17 cellular contexts compared by ENCODE assay signal in the genomic region with DNA sequence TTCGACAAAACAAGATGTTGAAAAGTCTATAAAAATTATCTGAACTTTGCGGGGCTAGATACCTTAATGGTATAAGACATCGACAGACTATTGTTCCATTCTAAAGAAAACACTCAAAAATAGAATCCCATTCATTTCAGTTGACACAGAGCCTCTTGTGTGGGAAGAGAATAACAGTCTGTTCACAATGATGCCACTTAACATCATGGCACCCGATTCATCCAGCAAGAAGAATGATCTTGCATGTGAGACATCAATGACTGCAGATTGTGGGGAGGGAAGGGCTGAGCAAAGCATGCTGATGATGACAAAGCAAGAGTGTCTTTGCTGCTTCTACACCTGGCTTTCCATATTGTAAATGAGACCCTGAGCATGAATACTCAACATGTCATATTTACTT. TPM values are rescaled to one million over a fixed set of nuclear protein-coding genes. Genes with fewer than 3 reads are reported as not detected.
DNase-seq lines count a peak whose midpoint lies in the region; ATAC-seq, FAIRE-seq and TF ChIP-seq lines count a peak whose summit lies in the region.
"Had no signal": no experiment of that assay in that cellular context is flagged by ENCODE, and none has a peak within 500 bp of the region (broad histone marks: within the 10 kb centered on the region; RNA-seq: fewer than 3 reads in every experiment).

No MANE protein-coding gene starts in this region.

- H3K27ac Mint-ChIP-seq in activated naive CD4-positive, alpha-beta T cell treated with anti-CD3 and anti-CD28 coated beads, Interleukin-2, amount 10 ng/mL, durations not matched to agents 7 days and 5 days = peak overlapping the region; percentile 11
- H3K27ac Mint-ChIP-seq in activated naive CD4-positive, alpha-beta T cell treated with anti-CD3 and anti-CD28 coated beads, Interleukin-2, amount 50 U/mL, for 72 hours = peak overlapping the region in 1 of 2 donors; percentile 39
- no peak overlapping the region for H3K27ac Mint-ChIP-seq in mesothelial cell of epicardium

- H3K9me3 Mint-ChIP-seq in activated naive CD4-positive, alpha-beta T cell treated with anti-CD3 and anti-CD28 coated beads, Interleukin-2, amount 10 ng/mL, durations not matched to agents 7 days and 5 days = no peaks in the 10 kb centered on the region
- H3K9me3 Mint-ChIP-seq in activated naive CD4-positive, alpha-beta T cell treated with anti-CD3 and anti-CD28 coated beads, Interleukin-2, amount 50 U/mL, for 72 hours = no peaks in the 10 kb centered on the region
- H3K9me3 Mint-ChIP-seq in mesothelial cell of epicardium = no peaks in the 10 kb centered on the region

- peaks cover 31% of the 10 kb centered on the region for H3K4me1 Mint-ChIP-seq in activated naive CD4-positive, alpha-beta T cell treated with anti-CD3 and anti-CD28 coated beads, Interleukin-2, amount 10 ng/mL, durations not matched to agents 7 days and 5 days
- H3K4me1 Mint-ChIP-seq in mesothelial cell of epicardium = peaks cover 10% of the 10 kb centered on the region

- TF ChIP-seq CTCF in mesothelial cell of epicardium (IDR thresholded peaks at IDR 0.05; ENCODE audit: unreplicated experiment) = no peak

- FAIRE-seq in frontal cortex (lab: Jason Lieb, UNC) = peak; percentile 63
- FAIRE-seq: keratinocyte, urothelium cell line had no signal

- no peaks in the 10 kb centered on the region for H3K27me3 Mint-ChIP-seq in activated naive CD4-positive, alpha-beta T cell treated with anti-CD3 and anti-CD28 coated beads, Interleukin-2, amount 10 ng/mL, durations not matched to agents 7 days and 5 days
- no peaks in the 10 kb centered on the region for H3K27me3 Mint-ChIP-seq in mesothelial cell of epicardium (ENCODE audit: low read depth)

- no peak for DNase-seq in activated naive CD4-positive, alpha-beta T cell treated with anti-CD3 and anti-CD28 coated beads, Interleukin-2, amount 10 ng/mL, durations not matched to agents 7 days and 5 days
- DNase-seq in activated naive CD4-positive, alpha-beta T cell treated with anti-CD3 and anti-CD28 coated beads, Interleukin-2, amount 50 U/mL, for 72 hours (ENCODE audit: low spot score in 2 of 2) = no peak
- DNase-seq in RPMI7951 (ENCODE audit: low read depth) = peak; percentile 5
- DNase-seq in frontal cortex (ENCODE audit: low spot score in 2 of 2) = peak in 1 of 2 donors; percentile 20
- DNase-seq in superior temporal gyrus (ENCODE audit: extremely low spot score) = peak; percentile 85
- DNase-seq in mesothelial cell of epicardium (ENCODE audit: low spot score in 2 of 2, unreplicated experiment in 2 of 2) = no peak
- DNase-seq: esophagus squamous epithelium; NCI-H524 treated with DMSO at 0.1 percent for 48 hours; OCI-M1; stimulated activated CD4-positive, alpha-beta T cell treated with anti-CD3 and anti-CD28 coated beads, Interleukin-1b, Interleukin-23, amount 100 ng/mL, for 48 hours; T-helper 9 cell had no signal

- CTCF ChIA-PET in activated naive CD4-positive, alpha-beta T cell treated with anti-CD3 and anti-CD28 coated beads, Interleukin-2, amount 10 ng/mL, durations not matched to agents 7 days and 5 days (lab: Charles Lee) = no interaction called here

- no peak overlapping the region for H3K4me3 Mint-ChIP-seq in activated naive CD4-positive, alpha-beta T cell treated with anti-CD3 and anti-CD28 coated beads, Interleukin-2, amount 10 ng/mL, durations not matched to agents 7 days and 5 days
- H3K4me3 Mint-ChIP-seq in mesothelial cell of epicardium = no peak overlapping the region

- no peak for ATAC-seq in activated naive CD4-positive, alpha-beta T cell treated with anti-CD3 and anti-CD28 coated beads, Interleukin-2, amount 50 U/mL, for 72 hours
- no peak for ATAC-seq in GM18858 (IDR thresholded peaks at IDR 0.05; ENCODE audit: unreplicated experiment)
- no peak for ATAC-seq in HG03097 (IDR thresholded peaks at IDR 0.05; ENCODE audit: low FRiP score, unreplicated experiment)

- peaks cover 90% of the 10 kb centered on the region for H3K36me3 Mint-ChIP-seq in activated naive CD4-positive, alpha-beta T cell treated with anti-CD3 and anti-CD28 coated beads, Interleukin-2, amount 10 ng/mL, durations not matched to agents 7 days and 5 days
- H3K36me3 Mint-ChIP-seq in activated naive CD4-positive, alpha-beta T cell treated with anti-CD3 and anti-CD28 coated beads, Interleukin-2, amount 50 U/mL, for 72 hours = peaks cover 21 to 77% of the 10 kb centered on the region in 2 donors
- no peaks in the 10 kb centered on the region for H3K36me3 Mint-ChIP-seq in mesothelial cell of epicardium

RNA-seq across cellular contexts. Expression of a gene that starts 49.7 kb away (rescaled TPM):
- under 1 TPM in 1 of 2 donors, not detected in 1; 0.31 TPM for total RNA-seq in activated naive CD4-positive, alpha-beta T cell treated with anti-CD3 and anti-CD28 coated beads, Interleukin-2, amount 50 U/mL, for 72 hours
- not detected in 2 replicates for total RNA-seq in RPMI7951 (2014; rRNA removed; shearing (Covaris generic))
- total RNA-seq in frontal cortex = not detected
- total RNA-seq in mesothelial cell of epicardium = not detected in 3 replicates
- total RNA-seq: esophagus squamous epithelium, M059J, SJSA1 had no signal

Comparison
In these comparisons a context has a peak if more than half of its experiments do, and no peak if none do; other contexts are left out.
1. DNase-seq: peak in RPMI7951 (single experiment) and superior temporal gyrus (single experiment); none in activated naive CD4-positive, alpha-beta T cell treated with anti-CD3 and anti-CD28 coated beads, Interleukin-2, amount 10 ng/mL, durations not matched to agents 7 days and 5 days (single experiment), activated naive CD4-positive, alpha-beta T cell treated with anti-CD3 and anti-CD28 coated beads, Interleukin-2, amount 50 U/mL, for 72 hours (0 of 2) and mesothelial cell of epicardium (0 of 2).